ENCODE assay signal across 28 cellular contexts in the genomic region with DNA sequence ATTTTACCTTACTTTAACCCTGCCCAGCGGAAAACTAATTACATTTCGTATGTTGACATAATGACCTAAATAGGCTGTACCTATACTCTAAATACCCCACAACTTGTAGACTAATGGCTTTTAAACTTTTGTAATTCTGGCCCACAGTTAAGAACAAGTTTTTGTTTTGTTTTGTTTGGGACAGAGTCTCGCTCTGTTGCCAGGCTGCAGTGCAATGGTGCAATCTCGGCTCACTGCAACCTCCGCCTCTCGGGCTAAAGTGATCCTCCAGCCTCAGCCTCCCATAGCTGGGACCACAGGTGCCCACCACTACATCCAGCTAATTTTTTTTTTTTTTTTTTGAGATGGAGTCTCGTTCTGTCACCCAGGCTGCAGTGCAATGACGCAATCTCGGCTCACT. TPM values are rescaled to one million over a fixed set of nuclear protein-coding genes. Genes with fewer than 3 reads are reported as not detected.
"Had no signal": no experiment of that assay in that cellular context is flagged by ENCODE, and none has a peak within 500 bp of the region (broad histone marks: within the 10 kb centered on the region; RNA-seq: fewer than 3 reads in every experiment).

No MANE protein-coding gene starts in this region.

- H3K27ac ChIP-seq: adrenal gland, body of pancreas had no signal

- H3K4me1 Mint-ChIP-seq: activated CD4-positive, alpha-beta T cell treated with anti-CD3 and anti-CD28 coated beads, Interleukin-2, amount 10 ng/mL, durations not matched to agents 24 days and 14 days; activated naive CD4-positive, alpha-beta T cell treated with anti-CD3 and anti-CD28 coated beads, Interleukin-2, amount 50 U/mL, for 24 hours had no signal

- H3K4me3 Mint-ChIP-seq: activated CD4-positive, alpha-beta memory T cell treated with anti-CD3 and anti-CD28 coated beads for 36 hours; activated CD4-positive, alpha-beta T cell treated with anti-CD3 and anti-CD28 coated beads for 36 hours; activated CD4-positive, alpha-beta T cell treated with anti-CD3 and anti-CD28 coated beads, Interleukin-2, amount 10 ng/mL, durations not matched to agents 24 days and 14 days; activated CD8-positive, alpha-beta memory T cell treated with anti-CD3 and anti-CD28 coated beads, Interleukin-2, amount 10 ng/mL, durations not matched to agents 7 days and 5 days; activated CD8-positive, alpha-beta T cell treated with anti-CD3 and anti-CD28 coated beads, Interleukin-2, amount 10 ng/mL, durations not matched to agents 7 days and 5 days; activated naive CD4-positive, alpha-beta T cell treated with anti-CD3 and anti-CD28 coated beads for 36 hours; activated naive CD4-positive, alpha-beta T cell treated with anti-CD3 and anti-CD28 coated beads, Interleukin-2, amount 50 U/mL, for 24 hours; activated naive CD8-positive, alpha-beta T cell treated with anti-CD3 and anti-CD28 coated beads for 36 hours; activated naive CD8-positive, alpha-beta T cell treated with anti-CD3 and anti-CD28 coated beads, Interleukin-2, amount 50 U/mL, for 24 hours; activated T-helper 1 cell treated with anti-CD3 and anti-CD28 coated beads, Interleukin-12 subunit alpha, Interleukin-12 subunit beta, Interleukin-2, Interleukin-4 antibody, amounts not matched to agents 30 ng/mL and 10 ng/mL and 1 ng/mL, durations not matched to agents 14 hours and 24 hours and 36 hours; endodermal cell had no signal

- H3K9me3 ChIP-seq: adrenal gland, body of pancreas had no signal

- H3K9me3 Mint-ChIP-seq: activated CD4-positive, alpha-beta memory T cell treated with anti-CD3 and anti-CD28 coated beads for 36 hours; activated CD4-positive, alpha-beta T cell treated with anti-CD3 and anti-CD28 coated beads, Interleukin-2, amount 10 ng/mL, durations not matched to agents 24 days and 14 days; activated naive CD4-positive, alpha-beta T cell treated with anti-CD3 and anti-CD28 coated beads for 36 hours; activated naive CD4-positive, alpha-beta T cell treated with anti-CD3 and anti-CD28 coated beads, Interleukin-2, amount 50 U/mL, for 24 hours; activated naive CD8-positive, alpha-beta T cell treated with anti-CD3 and anti-CD28 coated beads for 36 hours; activated naive CD8-positive, alpha-beta T cell treated with anti-CD3 and anti-CD28 coated beads, Interleukin-2, amount 50 U/mL, for 24 hours; activated T-helper 1 cell treated with anti-CD3 and anti-CD28 coated beads, Interleukin-12 subunit alpha, Interleukin-12 subunit beta, Interleukin-2, Interleukin-4 antibody, amounts not matched to agents 30 ng/mL and 10 ng/mL and 1 ng/mL, durations not matched to agents 14 hours and 24 hours and 36 hours; activated T-helper 2 cell treated with anti-CD3 and anti-CD28 coated beads, Interferon-gamma antibody, Interleukin-2, Interleukin-4, amounts not matched to agents 10 μg/mL and 5 μg/mL and 100 μg/mL, durations not matched to agents 14 hours and 24 hours and 36 hours; endodermal cell had no signal

- DNase-seq: activated CD4-positive, alpha-beta memory T cell treated with anti-CD3 and anti-CD28 coated beads for 36 hours; activated CD4-positive, alpha-beta T cell treated with anti-CD3 and anti-CD28 coated beads for 36 hours; activated CD4-positive, alpha-beta T cell treated with anti-CD3 and anti-CD28 coated beads, Interleukin-2, amount 10 ng/mL, durations not matched to agents 24 days and 14 days; activated CD4-positive, CD25-positive, alpha-beta regulatory T cell; activated CD4-positive, CD25-positive, alpha-beta regulatory T cell treated with anti-CD3 and anti-CD28 coated beads, Interleukin-2, amount 50 U/mL, for 72 hours; activated CD8-positive, alpha-beta memory T cell treated with anti-CD3 and anti-CD28 coated beads, Interleukin-2, amount 10 ng/mL, durations not matched to agents 7 days and 5 days; activated CD8-positive, alpha-beta memory T cell treated with anti-CD3 and anti-CD28 coated beads, Interleukin-2, amount 50 U/mL, for 4 hours; activated CD8-positive, alpha-beta T cell treated with anti-CD3 and anti-CD28 coated beads, Interleukin-2, amount 10 ng/mL, durations not matched to agents 7 days and 5 days; activated effector memory CD4-positive, alpha-beta T cell treated with anti-CD3 and anti-CD28 coated beads, Interleukin-2, amount 50 U/mL, for 16 hours; activated naive CD4-positive, alpha-beta T cell treated with anti-CD3 and anti-CD28 coated beads for 36 hours; activated naive CD8-positive, alpha-beta T cell treated with anti-CD3 and anti-CD28 coated beads for 36 hours; activated naive CD8-positive, alpha-beta T cell treated with anti-CD3 and anti-CD28 coated beads, Interleukin-2, amount 50 U/mL, for 24 hours; activated T-cell treated with anti-CD3 and anti-CD28 coated beads, Interleukin-2, amount 50 U/mL, for 1 hour; activated T-cell treated with anti-CD3 and anti-CD28 coated beads, Interleukin-2, amount 50 U/mL, for 48 hours; adrenal gland; amygdala; aorta; body of pancreas; caudate nucleus; cortex of kidney; dermis blood vessel endothelial cell; effector memory CD4-positive, alpha-beta T cell; endodermal cell; foreskin fibroblast; T-helper 2 cell had no signal

- H3K4me3 ChIP-seq: adrenal gland, body of pancreas had no signal

- H3K27me3 ChIP-seq: adrenal gland, body of pancreas had no signal

- H3K36me3 ChIP-seq: adrenal gland had no signal

- H3K36me3 Mint-ChIP-seq: activated CD4-positive, alpha-beta memory T cell treated with anti-CD3 and anti-CD28 coated beads for 36 hours; activated naive CD4-positive, alpha-beta T cell treated with anti-CD3 and anti-CD28 coated beads, Interleukin-2, amount 50 U/mL, for 24 hours; activated naive CD8-positive, alpha-beta T cell treated with anti-CD3 and anti-CD28 coated beads for 36 hours had no signal

- H3K27ac Mint-ChIP-seq: activated CD4-positive, alpha-beta memory T cell treated with anti-CD3 and anti-CD28 coated beads for 36 hours; activated CD4-positive, alpha-beta T cell treated with anti-CD3 and anti-CD28 coated beads for 36 hours; activated CD4-positive, alpha-beta T cell treated with anti-CD3 and anti-CD28 coated beads, Interleukin-2, amount 10 ng/mL, durations not matched to agents 24 days and 14 days; activated CD8-positive, alpha-beta memory T cell treated with anti-CD3 and anti-CD28 coated beads, Interleukin-2, amount 10 ng/mL, durations not matched to agents 7 days and 5 days; activated CD8-positive, alpha-beta T cell treated with anti-CD3 and anti-CD28 coated beads, Interleukin-2, amount 10 ng/mL, durations not matched to agents 7 days and 5 days; activated naive CD4-positive, alpha-beta T cell treated with anti-CD3 and anti-CD28 coated beads for 36 hours; activated naive CD4-positive, alpha-beta T cell treated with anti-CD3 and anti-CD28 coated beads, Interleukin-2, amount 50 U/mL, for 24 hours; activated naive CD8-positive, alpha-beta T cell treated with anti-CD3 and anti-CD28 coated beads for 36 hours; activated naive CD8-positive, alpha-beta T cell treated with anti-CD3 and anti-CD28 coated beads, Interleukin-2, amount 50 U/mL, for 24 hours; activated T-helper 1 cell treated with anti-CD3 and anti-CD28 coated beads, Interleukin-12 subunit alpha, Interleukin-12 subunit beta, Interleukin-2, Interleukin-4 antibody, amounts not matched to agents 30 ng/mL and 10 ng/mL and 1 ng/mL, durations not matched to agents 14 hours and 24 hours and 36 hours; activated T-helper 2 cell treated with anti-CD3 and anti-CD28 coated beads, Interferon-gamma antibody, Interleukin-2, Interleukin-4, amounts not matched to agents 10 μg/mL and 5 μg/mL and 100 μg/mL, durations not matched to agents 14 hours and 24 hours and 36 hours; endodermal cell had no signal

RNA-seq across cellular contexts. Expression of a gene that starts 5.7 kb away (rescaled TPM):
- total RNA-seq: activated CD8-positive, alpha-beta T cell treated with anti-CD3 and anti-CD28 coated beads, Interleukin-2, amount 10 ng/mL, durations not matched to agents 7 days and 5 days; activated naive CD4-positive, alpha-beta T cell treated with anti-CD3 and anti-CD28 coated beads for 36 hours had no signal
